Comparison of ENCODE assay signal across 24 cellular contexts in the genomic region with DNA sequence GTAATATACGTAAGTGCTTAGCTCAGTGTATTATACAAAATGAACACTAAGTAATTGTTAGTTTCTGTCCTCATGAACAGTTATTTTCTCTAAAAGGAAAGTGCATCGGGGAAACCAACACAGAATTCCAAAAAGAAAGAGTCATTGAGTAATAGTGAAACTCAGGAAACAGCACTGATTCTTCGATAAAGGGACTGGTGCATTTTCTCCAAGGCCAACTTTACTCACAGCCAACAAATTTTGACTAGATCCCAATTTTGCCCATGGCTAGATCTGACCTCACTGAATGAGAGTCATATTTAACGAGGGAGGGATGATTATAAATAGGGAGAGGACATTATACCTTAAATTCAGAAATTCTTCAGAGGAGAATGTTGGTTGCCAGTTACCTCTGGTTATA.
"Had no signal": no experiment of that assay in that cellular context is flagged by ENCODE, and none has a peak within 500 bp of the region (broad histone marks: within the 10 kb centered on the region; RNA-seq: fewer than 3 reads in every experiment).

No MANE protein-coding gene starts in this region.

- ATAC-seq: activated naive CD4-positive, alpha-beta T cell treated with anti-CD3 and anti-CD28 coated beads, Interleukin-2, amount 50 U/mL, for 72 hours; activated T-cell treated with anti-CD3 and anti-CD28 coated beads, Interleukin-2, amount 50 U/mL, for 72 hours; gastroesophageal sphincter; left colon; naive thymus-derived CD4-positive, alpha-beta T cell; stimulated activated naive B cell treated with anti-CD40 and anti-IgM and Interleukin-4, amounts not matched to agents 10 μg/mL and 1 μg/mL and 100 μg/mL, for 72 hours; upper lobe of right lung had no signal

- DNase-seq: activated CD4-positive, alpha-beta T cell treated with anti-CD3 and anti-CD28 coated beads for 4 hours; activated CD4-positive, alpha-beta T cell treated with anti-CD3 and anti-CD28 coated beads, Interleukin-2, amount 50 U/mL, for 4 hours; activated CD4-positive, CD25-positive, alpha-beta regulatory T cell; activated naive CD4-positive, alpha-beta T cell; activated T-cell treated with anti-CD3 and anti-CD28 coated beads for 4 hours; activated T-cell treated with anti-CD3 and anti-CD28 coated beads, Interleukin-2, amount 50 U/mL, for 72 hours; anterior cingulate cortex; effector CD8-positive, alpha-beta T cell; head of caudate nucleus; hippocampal formation; left colon; midbrain; naive thymus-derived CD4-positive, alpha-beta T cell; ovary; retina; stimulated activated CD4-positive, alpha-beta T cell treated with anti-CD3 and anti-CD28 coated beads, Interleukin-15, amount 100 ng/mL, for 24 hours; stimulated activated CD4-positive, alpha-beta T cell treated with anti-CD3 and anti-CD28 coated beads, Interleukin-2, amount 100 ng/mL, for 24 hours; stimulated activated naive B cell treated with anti-CD40 and anti-IgM and Interleukin-4, amounts not matched to agents 10 μg/mL and 1 μg/mL and 100 μg/mL, for 72 hours; stomach; tibial artery; upper lobe of right lung had no signal

- H3K9me3 ChIP-seq: gastroesophageal sphincter, ovary, prostate gland, stomach, tibial artery, upper lobe of right lung had no signal

- H3K36me3 ChIP-seq: gastroesophageal sphincter, ovary, prostate gland, stomach, tibial artery, upper lobe of right lung had no signal

- H3K27ac ChIP-seq: gastroesophageal sphincter, ovary, prostate gland, stomach, tibial artery, upper lobe of right lung had no signal

- H3K4me1 ChIP-seq: gastroesophageal sphincter, prostate gland, upper lobe of right lung had no signal

- H3K27me3 ChIP-seq: gastroesophageal sphincter, ovary, stomach, tibial artery, upper lobe of right lung had no signal

- H3K4me3 ChIP-seq: gastroesophageal sphincter, ovary, prostate gland, stomach, tibial artery, upper lobe of right lung had no signal
